Comparison of ENCODE assay signal across 20 cellular contexts in the genomic region with DNA sequence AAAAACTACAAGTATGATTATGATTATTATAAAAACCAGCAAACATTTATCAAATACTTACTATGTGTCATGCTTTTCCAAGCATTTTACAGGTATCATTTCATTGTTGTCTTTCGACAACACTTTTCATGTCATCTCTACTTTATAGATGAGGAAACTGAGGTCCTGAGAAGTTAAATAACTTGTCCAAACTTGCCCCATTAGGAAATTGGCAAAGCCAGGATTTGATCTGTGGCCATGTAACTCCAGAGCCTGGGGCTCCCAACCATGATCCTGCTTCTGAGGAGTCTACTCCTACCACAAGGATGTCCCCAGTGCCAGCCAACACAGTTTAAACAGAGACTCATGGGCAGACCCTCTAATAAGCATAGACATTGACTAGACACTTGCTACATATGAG. TPM values are rescaled to one million over a fixed set of nuclear protein-coding genes. Genes with fewer than 3 reads are reported as not detected.
DNase-seq lines count a peak whose midpoint lies in the region; ATAC-seq, FAIRE-seq and TF ChIP-seq lines count a peak whose summit lies in the region.
"Had no signal": no experiment of that assay in that cellular context is flagged by ENCODE, and none has a peak within 500 bp of the region (broad histone marks: within the 10 kb centered on the region; RNA-seq: fewer than 3 reads in every experiment).

No MANE protein-coding gene starts in this region.

- H3K4me3 ChIP-seq in mammary epithelial cell (replicated peaks in 1 of 3; ENCODE audit: insufficient read depth in 1 of 3, low read depth in 2 of 3, low read length in 3 of 3), result no peak overlapping the region
- no peak overlapping the region for H3K4me3 ChIP-seq in pancreas
- H3K4me3 ChIP-seq: MG63 had no signal

- H3K4me2 ChIP-seq in mammary epithelial cell (ENCODE audit: insufficient read depth, low read depth, low read length), result no peak overlapping the region

- H3K36me3 Mint-ChIP-seq in MCF 10A (ENCODE audit: insufficient read depth, unreplicated experiment), result no peaks in the 10 kb centered on the region
- H3K36me3 Mint-ChIP-seq in dendritic cell treated with granulocyte-macrophage colony-stimulating factor and Interleukin-4, amounts not matched to agents 40 ng/mL and 50 ng/mL, for 4 days (ENCODE audit: low read depth), result peaks cover 18% of the 10 kb centered on the region

- H3K4me3 Mint-ChIP-seq in MCF 10A (ENCODE audit: unreplicated experiment), result no peak overlapping the region
- H3K4me3 Mint-ChIP-seq in dendritic cell treated with granulocyte-macrophage colony-stimulating factor and Interleukin-4, amounts not matched to agents 40 ng/mL and 50 ng/mL, for 4 days, result no peak overlapping the region
- H3K4me3 Mint-ChIP-seq: HFFc6 had no signal

- FAIRE-seq in pancreas (lab: Jason Lieb, UNC) (no peak), GM19239 (lab: Jason Lieb, UNC) (no peak)
- FAIRE-seq: A204.1 had no signal

- H3K79me2 ChIP-seq in mammary epithelial cell (ENCODE audit: insufficient read depth, low read length), result peaks cover 30% of the 10 kb centered on the region

- H3K27me3 ChIP-seq in mammary epithelial cell (ENCODE audit: insufficient read depth, low read length) (no peaks in the 10 kb centered on the region), pancreas (no peaks in the 10 kb centered on the region)
- H3K27me3 ChIP-seq: MG63 had no signal

- in situ Hi-C loops in mammary epithelial cell (cut with MboI; ENCODE audit: low sequenced_read_pairs in 2 of 2), result no loop called here

- peaks cover 45% of the 10 kb centered on the region for H3K4me1 Mint-ChIP-seq in MCF 10A (ENCODE audit: insufficient read depth, unreplicated experiment)
- peaks cover 78% of the 10 kb centered on the region for H3K4me1 Mint-ChIP-seq in dendritic cell treated with granulocyte-macrophage colony-stimulating factor and Interleukin-4, amounts not matched to agents 40 ng/mL and 50 ng/mL, for 4 days (ENCODE audit: low read depth)

- peak; percentile 35 for DNase-seq in MCF 10A (ENCODE audit: unreplicated experiment)
- no peak for DNase-seq in mammary epithelial cell
- DNase-seq in pancreas, result no peak
- DNase-seq in GM19239 (ENCODE audit: insufficient read length, low spot score), result no peak
- no peak for DNase-seq in sciatic nerve (ENCODE audit: low spot score)
- no peak for DNase-seq in GM10248 (ENCODE audit: extremely low spot score)
- no peak for DNase-seq in HCEC 1CT
- DNase-seq: C1 segment of cervical spinal cord, DMS 273 treated with DMSO at 0.1 percent for 48 hours, GDM1, HFFc6, MG63, NCI-H1092 treated with DMSO at 0.1 percent for 48 hours, NCI-H226, NCI-H524 treated with DMSO at 0.1 percent for 48 hours, SIG-M5 had no signal

- dilution Hi-C loops in mammary epithelial cell (cut with HindIII; ENCODE audit: low sequenced_read_pairs), result no loop called here

- H2AFZ ChIP-seq in mammary epithelial cell (ENCODE audit: low read depth, low read length), result no peak overlapping the region

- H3K4me1 ChIP-seq in mammary epithelial cell (ENCODE audit: insufficient read depth, low read length), result peaks cover 51% of the 10 kb centered on the region
- H3K4me1 ChIP-seq in pancreas, result peaks cover 78 to 94% (median 81%) of the 10 kb centered on the region in 3 donors

- POLR2A ChIA-PET in MCF 10A (lab: Yijun Ruan, JAX) (interaction anchor here (0.6 to 15.2 kb wide), 3 partner anchors 14 to 373 kb away, joined by 3 to 273 read pairs (median 4); no protein-coding TSS in a partner anchor), GM10248 (lab: Yijun Ruan, JAX) (interaction anchor here (0.7 kb wide), 1 partner anchor 11 kb away, joined by 3 read pairs; no protein-coding TSS in a partner anchor)

- H3K27me3 Mint-ChIP-seq in MCF 10A (ENCODE audit: insufficient read depth, unreplicated experiment), result no peaks in the 10 kb centered on the region
- no peaks in the 10 kb centered on the region for H3K27me3 Mint-ChIP-seq in dendritic cell treated with granulocyte-macrophage colony-stimulating factor and Interleukin-4, amounts not matched to agents 40 ng/mL and 50 ng/mL, for 4 days

- ATAC-seq in pancreas (no peak), sciatic nerve (no peak)

- no peaks in the 10 kb centered on the region for H3K9me3 ChIP-seq in mammary epithelial cell (replicated peaks; ENCODE audit: insufficient read depth, low read length)
- no peaks in the 10 kb centered on the region for H3K9me3 ChIP-seq in pancreas
- H3K9me3 ChIP-seq: MG63 had no signal

- intact Hi-C loops in MCF 10A (cut with micrococcal nuclease) (no loop called here), mammary epithelial cell (cut with micrococcal nuclease) (no loop called here), pancreas (cut with DNase I) (no loop called here), sciatic nerve (cut with DNase I) (no loop called here)
- intact Hi-C loops in dendritic cell treated with granulocyte-macrophage colony-stimulating factor and Interleukin-4, amounts not matched to agents 40 ng/mL and 50 ng/mL, for 4 days (cut with micrococcal nuclease), result no loop called here

- H3K36me3 ChIP-seq in mammary epithelial cell (ENCODE audit: insufficient read depth, low read length), result no peaks in the 10 kb centered on the region
- no peaks in the 10 kb centered on the region for H3K36me3 ChIP-seq in pancreas

- H3K9me3 Mint-ChIP-seq in MCF 10A (ENCODE audit: unreplicated experiment), result no peaks in the 10 kb centered on the region
- no peaks in the 10 kb centered on the region for H3K9me3 Mint-ChIP-seq in dendritic cell treated with granulocyte-macrophage colony-stimulating factor and Interleukin-4, amounts not matched to agents 40 ng/mL and 50 ng/mL, for 4 days
- H3K9me3 Mint-ChIP-seq: HFFc6 had no signal

- peak overlapping the region; percentile 19 for H3K27ac Mint-ChIP-seq in MCF 10A (ENCODE audit: low read depth, unreplicated experiment)
- H3K27ac Mint-ChIP-seq in dendritic cell treated with granulocyte-macrophage colony-stimulating factor and Interleukin-4, amounts not matched to agents 40 ng/mL and 50 ng/mL, for 4 days, result peak overlapping the region; percentile 52
- H3K27ac Mint-ChIP-seq: HFFc6 had no signal

- TF ChIP-seq CTCF in MCF 10A (IDR thresholded peaks at IDR 0.05; ENCODE audit: unreplicated experiment) (no peak), mammary epithelial cell (conservative IDR thresholded peaks at IDR 0.05 in 1 of 2, IDR thresholded peaks at IDR 0.05 in 1 of 2; ENCODE audit: extremely low read depth in 1 of 2, insufficient read depth in 1 of 2, low read depth in 1 of 2, low read length in 2 of 2) (no peak), pancreas (IDR thresholded peaks at IDR 0.05) (no peak), GM10248 (IDR thresholded peaks at IDR 0.05; ENCODE audit: control extremely low read depth, extremely low read depth, low read depth, missing control alignments) (no peak)

- no peak overlapping the region for H3K9ac ChIP-seq in mammary epithelial cell (ENCODE audit: insufficient read depth, low read length)

- BruUV-seq in MCF 10A (replicated peaks; lab: Mats Ljungman, UMichigan) (no TSS peak), mammary epithelial cell (replicated peaks; lab: Mats Ljungman, UMichigan) (no TSS peak)

- no peak overlapping the region for H3K27ac ChIP-seq in mammary epithelial cell (ENCODE audit: insufficient read depth, low read depth, low read length)
- H3K27ac ChIP-seq in pancreas, result peak overlapping the region in 3 of 4 donors; percentile 5 to 92 (median 87)

- H4K20me1 ChIP-seq in mammary epithelial cell (ENCODE audit: insufficient read depth, low read length), result no peaks in the 10 kb centered on the region

- WGBS in mammary epithelial cell (ENCODE audit: low coverage, missing lambda C conversion rate), result 100% methylated on average over 1 of the region's 1 CpG
- 93 to 100% methylated on average over 1 of the region's 1 CpG for WGBS in pancreas, 2 donors

- CTCF ChIA-PET in MCF 10A (lab: Yijun Ruan, JAX) (interaction anchor here (1.2 to 6.1 kb wide), 3 partner anchors 10 to 50 kb away, joined by 3 to 44 read pairs (median 6); no protein-coding TSS in a partner anchor), mammary epithelial cell (lab: Charles Lee; ENCODE audit: low non-redundant PET) (no interaction called here), GM10248 (lab: Yijun Ruan, JAX) (interaction anchor here (1.1 kb wide), 1 partner anchor 14 kb away, joined by 3 read pairs; no protein-coding TSS in a partner anchor)

RNA-seq across cellular contexts. Expression of gene EHF, which starts 15.2 kb away (rescaled TPM):
- total RNA-seq in MCF 10A (2022) (0.54 and 1.1 TPM in 2 replicates), mammary epithelial cell (10 to 100 TPM in 1 of 2 donors, 1 to 10 TPM in 1; 9.7 to 41.9 TPM), pancreas (10 to 100 TPM; 22.4 to 58.2 (median 33.5) TPM), sciatic nerve (0.18 TPM)
- polyA plus RNA-seq in mammary epithelial cell (6.4 TPM), pancreas (10 to 100 TPM in 1 of 2 donors, 1 to 10 TPM in 1; 7.7 to 14.1 TPM)
- 5.1 TPM for polyA minus RNA-seq in mammary epithelial cell
- total RNA-seq: H4, RPMI7951 had no signal
